13 cellular contexts compared by ENCODE assay signal in the genomic region with DNA sequence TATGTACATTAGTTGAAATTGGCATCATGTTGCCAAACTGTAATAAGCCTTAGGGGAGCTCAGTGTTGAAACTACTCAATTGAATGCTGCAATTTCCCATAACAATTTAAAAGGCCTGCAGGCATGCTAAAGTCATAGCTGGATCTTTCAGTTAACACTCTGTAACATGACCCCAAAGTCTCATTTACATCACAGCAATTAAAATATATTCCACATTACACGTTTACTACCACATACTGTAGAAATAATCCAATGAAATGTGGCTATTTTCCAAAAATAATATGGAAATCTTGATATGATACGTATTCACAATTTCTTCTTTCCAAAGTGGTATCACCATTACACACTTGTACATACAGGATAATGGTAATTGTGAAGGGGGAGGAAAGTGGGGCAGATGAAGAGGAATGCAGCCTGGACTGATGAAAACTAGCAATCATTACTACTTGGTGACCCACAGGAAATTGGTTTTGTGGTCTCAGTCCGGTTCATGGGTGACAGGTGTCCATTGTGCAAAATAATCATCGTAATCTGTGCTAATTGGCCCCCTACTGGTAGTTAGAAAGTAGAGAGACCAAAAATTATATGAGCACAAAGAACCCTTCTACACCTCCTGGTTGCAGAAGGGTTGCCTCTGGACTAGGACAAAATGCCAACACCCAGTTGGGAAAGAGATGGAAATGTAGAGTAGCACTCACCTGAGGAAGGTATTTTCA.
A peak's percentile ranks its signal among the peaks of the same experiment; 100 is the strongest.
DNase-seq lines count a peak whose midpoint lies in the region; ATAC-seq and TF ChIP-seq lines count a peak whose summit lies in the region.
"Had no signal": no experiment of that assay in that cellular context is flagged by ENCODE, and none has a peak within 500 bp of the region (broad histone marks: within the 10 kb centered on the region; RNA-seq: fewer than 3 reads in every experiment).

No MANE protein-coding gene starts in this region.

- H3K36me3 ChIP-seq in left ventricle myocardium inferior (no peaks in the 10 kb centered on the region), Caco-2 (ENCODE audit: control insufficient read depth, insufficient read depth, low read length) (no peaks in the 10 kb centered on the region)
- H3K36me3 ChIP-seq: esophagus squamous epithelium had no signal

- H3K9me3 ChIP-seq in left ventricle myocardium inferior (replicated peaks), result no peaks in the 10 kb centered on the region
- H3K9me3 ChIP-seq in Caco-2, result no peaks in the 10 kb centered on the region
- H3K9me3 ChIP-seq: esophagus squamous epithelium had no signal

- H3K27ac Mint-ChIP-seq in endothelial cell (ENCODE audit: unreplicated experiment) (no peak overlapping the region), type B pancreatic cell (no peak overlapping the region), Caco-2 (ENCODE audit: unreplicated experiment) (no peak overlapping the region), progenitor cell of endocrine pancreas (no peak overlapping the region)
- H3K27ac Mint-ChIP-seq: activated CD4-positive, alpha-beta memory T cell treated with anti-CD3 and anti-CD28 coated beads, Interleukin-2, amount 10 ng/mL, durations not matched to agents 7 days and 5 days; activated naive CD8-positive, alpha-beta T cell treated with anti-CD3 and anti-CD28 coated beads, Interleukin-2, amount 50 U/mL, for 24 hours; stimulated activated naive CD8-positive, alpha-beta T cell treated with anti-CD3 and anti-CD28 coated beads, Interleukin-15, Interleukin-2, amounts not matched to agents 100 ng/mL and 50 ng/mL, for 24 hours had no signal

- no peak overlapping the region for H3K27ac ChIP-seq in left ventricle myocardium inferior (replicated peaks)
- H3K27ac ChIP-seq: esophagus squamous epithelium, SK-N-MC had no signal

- intact Hi-C loops in left ventricle myocardium inferior (cut with micrococcal nuclease) (no loop called here), left cardiac atrium (cut with DNase I) (no loop called here), Caco-2 (cut with micrococcal nuclease; ENCODE audit: unreplicated experiment) (no loop called here)

- TF ChIP-seq CTCF in left ventricle myocardium inferior (IDR thresholded peaks at IDR 0.05; ENCODE audit: borderline replicate concordance), result peak; percentile 20
- TF ChIP-seq CTCF in endothelial cell (IDR thresholded peaks at IDR 0.05; ENCODE audit: unreplicated experiment), result peak; percentile 24
- peak; percentile 39 for TF ChIP-seq CTCF in type B pancreatic cell (conservative IDR thresholded peaks at IDR 0.05)
- no peak for TF ChIP-seq CTCF in Caco-2 (IDR thresholded peaks at IDR 0.05; ENCODE audit: insufficient read depth in 1 of 2, low read depth in 1 of 2, low read length in 1 of 2, severe bottlenecking in 1 of 2, unreplicated experiment in 1 of 2)
- TF ChIP-seq CTCF in progenitor cell of endocrine pancreas (IDR thresholded peaks at IDR 0.05; ENCODE audit: unreplicated experiment), result no peak

- H3K27me3 Mint-ChIP-seq in endothelial cell (ENCODE audit: unreplicated experiment) (no peaks in the 10 kb centered on the region), type B pancreatic cell (no peaks in the 10 kb centered on the region), Caco-2 (ENCODE audit: insufficient read depth, unreplicated experiment) (no peaks in the 10 kb centered on the region), progenitor cell of endocrine pancreas (no peaks in the 10 kb centered on the region)
- H3K27me3 Mint-ChIP-seq: activated CD4-positive, alpha-beta memory T cell treated with anti-CD3 and anti-CD28 coated beads, Interleukin-2, amount 10 ng/mL, durations not matched to agents 7 days and 5 days; activated naive CD8-positive, alpha-beta T cell treated with anti-CD3 and anti-CD28 coated beads, Interleukin-2, amount 50 U/mL, for 24 hours; stimulated activated naive CD8-positive, alpha-beta T cell treated with anti-CD3 and anti-CD28 coated beads, Interleukin-15, Interleukin-2, amounts not matched to agents 100 ng/mL and 50 ng/mL, for 24 hours had no signal

- no peak for DNase-seq in left ventricle myocardium inferior
- DNase-seq in left cardiac atrium, result no peak
- DNase-seq in NCI-H748 (lab: John Stamatoyannopoulos, UW; ENCODE audit: unreplicated experiment), result peak; percentile 65
- no peak for DNase-seq in endothelial cell (ENCODE audit: low spot score)
- DNase-seq in type B pancreatic cell (ENCODE audit: extremely low spot score, unreplicated experiment), result no peak
- DNase-seq in Caco-2, result no peak
- DNase-seq in progenitor cell of endocrine pancreas (ENCODE audit: low spot score, unreplicated experiment), result no peak
- DNase-seq: activated CD4-positive, alpha-beta memory T cell treated with anti-CD3 and anti-CD28 coated beads, Interleukin-2, amount 10 ng/mL, durations not matched to agents 7 days and 5 days; activated naive CD8-positive, alpha-beta T cell treated with anti-CD3 and anti-CD28 coated beads, Interleukin-2, amount 50 U/mL, for 24 hours; esophagus squamous epithelium had no signal

- no peak for ATAC-seq in left cardiac atrium
- no peak for ATAC-seq in HG02884 (IDR thresholded peaks at IDR 0.05; ENCODE audit: unreplicated experiment)
- ATAC-seq: activated naive CD8-positive, alpha-beta T cell treated with anti-CD3 and anti-CD28 coated beads, Interleukin-2, amount 50 U/mL, for 24 hours had no signal

- H3K4me3 Mint-ChIP-seq in endothelial cell (ENCODE audit: unreplicated experiment) (no peak overlapping the region), type B pancreatic cell (no peak overlapping the region), Caco-2 (ENCODE audit: unreplicated experiment) (no peak overlapping the region), progenitor cell of endocrine pancreas (ENCODE audit: low read depth) (no peak overlapping the region)
- H3K4me3 Mint-ChIP-seq: activated CD4-positive, alpha-beta memory T cell treated with anti-CD3 and anti-CD28 coated beads, Interleukin-2, amount 10 ng/mL, durations not matched to agents 7 days and 5 days; activated naive CD8-positive, alpha-beta T cell treated with anti-CD3 and anti-CD28 coated beads, Interleukin-2, amount 50 U/mL, for 24 hours; stimulated activated naive CD8-positive, alpha-beta T cell treated with anti-CD3 and anti-CD28 coated beads, Interleukin-15, Interleukin-2, amounts not matched to agents 100 ng/mL and 50 ng/mL, for 24 hours had no signal

- H3K36me3 Mint-ChIP-seq in endothelial cell (ENCODE audit: low read depth, unreplicated experiment), result no peaks in the 10 kb centered on the region
- H3K36me3 Mint-ChIP-seq in type B pancreatic cell, result peaks cover 3% of the 10 kb centered on the region
- peaks cover 23% of the 10 kb centered on the region for H3K36me3 Mint-ChIP-seq in Caco-2 (ENCODE audit: insufficient read depth, unreplicated experiment)
- H3K36me3 Mint-ChIP-seq in progenitor cell of endocrine pancreas (ENCODE audit: insufficient read depth), result no peaks in the 10 kb centered on the region

- H3K4me1 ChIP-seq in left ventricle myocardium inferior, result no peaks in the 10 kb centered on the region
- no peaks in the 10 kb centered on the region for H3K4me1 ChIP-seq in Caco-2

- no peaks in the 10 kb centered on the region for H3K9me3 Mint-ChIP-seq in endothelial cell (ENCODE audit: unreplicated experiment)
- no peaks in the 10 kb centered on the region for H3K9me3 Mint-ChIP-seq in type B pancreatic cell
- no peaks in the 10 kb centered on the region for H3K9me3 Mint-ChIP-seq in Caco-2 (ENCODE audit: unreplicated experiment)
- H3K9me3 Mint-ChIP-seq in progenitor cell of endocrine pancreas (ENCODE audit: low read depth), result no peaks in the 10 kb centered on the region
- H3K9me3 Mint-ChIP-seq: activated CD4-positive, alpha-beta memory T cell treated with anti-CD3 and anti-CD28 coated beads, Interleukin-2, amount 10 ng/mL, durations not matched to agents 7 days and 5 days; activated naive CD8-positive, alpha-beta T cell treated with anti-CD3 and anti-CD28 coated beads, Interleukin-2, amount 50 U/mL, for 24 hours had no signal

- CTCF ChIA-PET in Caco-2 (lab: Charles Lee), result no interaction called here

- no TSS peak for BruUV-seq in Caco-2 (replicated peaks; lab: Mats Ljungman, UMichigan)

- H3K4me1 Mint-ChIP-seq in endothelial cell (ENCODE audit: unreplicated experiment) (no peaks in the 10 kb centered on the region), type B pancreatic cell (ENCODE audit: unreplicated experiment) (peaks cover 7% of the 10 kb centered on the region), Caco-2 (ENCODE audit: low read depth, unreplicated experiment) (no peaks in the 10 kb centered on the region), progenitor cell of endocrine pancreas (ENCODE audit: low read depth) (no peaks in the 10 kb centered on the region)
- H3K4me1 Mint-ChIP-seq: activated CD4-positive, alpha-beta memory T cell treated with anti-CD3 and anti-CD28 coated beads, Interleukin-2, amount 10 ng/mL, durations not matched to agents 7 days and 5 days; activated naive CD8-positive, alpha-beta T cell treated with anti-CD3 and anti-CD28 coated beads, Interleukin-2, amount 50 U/mL, for 24 hours had no signal

- H3K27me3 ChIP-seq in left ventricle myocardium inferior (ENCODE audit: low read depth) (no peaks in the 10 kb centered on the region), Caco-2 (replicated peaks; ENCODE audit: control insufficient read depth, insufficient read depth, low read length) (no peaks in the 10 kb centered on the region)
- H3K27me3 ChIP-seq: esophagus squamous epithelium had no signal

- POLR2A ChIA-PET in Caco-2 (lab: Charles Lee), result no interaction called here

- H3K4me3 ChIP-seq in left ventricle myocardium inferior (no peak overlapping the region), Caco-2 (ENCODE audit: low read depth, low read length) (no peak overlapping the region)
- H3K4me3 ChIP-seq: esophagus squamous epithelium, SK-N-MC had no signal

Comparison
In these comparisons a context has a peak if more than half of its experiments do, and no peak if none do; other contexts are left out.
1. CTCF ChIP-seq: peak in left ventricle myocardium inferior (single experiment), endothelial cell (single experiment) and type B pancreatic cell (single experiment); none in Caco-2 (0 of 2) and progenitor cell of endocrine pancreas (single experiment).